In genomic region chr13:67369895-67370660, GRCh38 we compare ENCODE assay signal across 13 cellular contexts.
DNase-seq lines count a peak whose midpoint lies in the region; ATAC-seq, FAIRE-seq and TF ChIP-seq lines count a peak whose summit lies in the region.
"Had no signal": no experiment of that assay in that cellular context is flagged by ENCODE, and none has a peak within 500 bp of the region (broad histone marks: within the 10 kb centered on the region; RNA-seq: fewer than 3 reads in every experiment).

No MANE protein-coding gene starts in this region.

- in situ Hi-C loops in KBM-7 (cut with MboI; ENCODE audit: low pct_unique_long_range_greater_than_20kb, low sequenced_read_pairs) = no loop called here

- no peak overlapping the region for H3K4me3 ChIP-seq in epithelial cell of proximal tubule (ENCODE audit: low read depth, low read length)
- H3K4me3 ChIP-seq: prostate gland had no signal

- intact Hi-C loops in posterior cingulate gyrus (cut with DNase I) = no loop called here

- DNase-seq in D721Med (ENCODE audit: insufficient read length, low spot score) (no peak), OCI-M1 (lab: John Stamatoyannopoulos, UW) (peak; percentile 26), epithelial cell of proximal tubule (ENCODE audit: low read depth) (peak; percentile 40), myocyte (ENCODE audit: low read depth) (peak; percentile 83), KBM-7 (no peak), posterior cingulate gyrus (no peak)
- DNase-seq: activated naive CD4-positive, alpha-beta T cell treated with anti-CD3 and anti-CD28 coated beads, Interleukin-2, amount 10 ng/mL, durations not matched to agents 7 days and 5 days; CD4-positive, alpha-beta T cell; dermis blood vessel endothelial cell; hippocampal formation had no signal

- peak; percentile 55 for FAIRE-seq in D721Med (lab: Jason Lieb, UNC)

- ATAC-seq in HG03097 (IDR thresholded peaks at IDR 0.05; ENCODE audit: low FRiP score, unreplicated experiment) (no peak), HG02970 (IDR thresholded peaks at IDR 0.05; ENCODE audit: low FRiP score, unreplicated experiment) (no peak)

- TF ChIP-seq CTCF in D721Med (IDR thresholded peaks at IDR 0.05; ENCODE audit: insufficient read depth, missing control alignments) (no peak), epithelial cell of proximal tubule (conservative IDR thresholded peaks at IDR 0.05; ENCODE audit: low read depth, low read length) (no peak)

Comparison
In these comparisons a context has a peak if more than half of its experiments do, and no peak if none do; other contexts are left out.
1. DNase-seq: peak in OCI-M1 (single experiment), epithelial cell of proximal tubule (single experiment) and myocyte (single experiment); none in D721Med (single experiment), KBM-7 (single experiment) and posterior cingulate gyrus (0 of 10).